ENCODE assay signal across 2 cellular contexts in the genomic region with DNA sequence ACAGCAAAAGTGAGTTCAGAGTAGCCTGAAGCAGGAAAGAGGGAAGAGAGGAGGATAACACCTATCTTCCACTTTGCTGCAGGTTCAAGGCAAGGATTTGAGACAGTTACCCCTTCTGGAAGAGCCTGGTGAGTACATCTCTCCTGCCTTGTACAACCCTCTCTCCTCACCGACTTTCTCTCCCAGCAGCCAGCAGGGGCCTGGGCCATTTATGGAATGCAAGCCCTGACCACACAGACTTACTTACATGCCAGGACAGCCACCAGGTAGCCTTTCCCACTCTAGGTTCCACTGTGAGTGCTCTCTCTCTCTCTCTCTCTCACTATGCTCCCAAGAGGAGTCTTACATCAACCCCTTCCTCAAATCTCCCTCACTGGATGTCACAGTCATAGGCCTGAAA.
TF ChIP-seq lines count a peak whose summit lies in the region.

No MANE protein-coding gene starts in this region.

TF ChIP-seq in WTC11, 78 proteins besides CTCF, POLR2A, EP300 and RAD21:
- no peak for TF ChIP-seq MXD4 (CRISPR knock-in tag; IDR thresholded peaks at IDR 0.05; ENCODE audit: borderline replicate concordance)
- no peak for TF ChIP-seq TP53 (CRISPR knock-in tag; IDR thresholded peaks at IDR 0.05)
- TF ChIP-seq TEAD1 (CRISPR knock-in tag; IDR thresholded peaks at IDR 0.05) = no peak
- no peak for TF ChIP-seq FOXK1 (CRISPR knock-in tag; IDR thresholded peaks at IDR 0.05)
- no peak for TF ChIP-seq JAZF1 (CRISPR knock-in tag; IDR thresholded peaks at IDR 0.05)
- TF ChIP-seq, protein P1, sequence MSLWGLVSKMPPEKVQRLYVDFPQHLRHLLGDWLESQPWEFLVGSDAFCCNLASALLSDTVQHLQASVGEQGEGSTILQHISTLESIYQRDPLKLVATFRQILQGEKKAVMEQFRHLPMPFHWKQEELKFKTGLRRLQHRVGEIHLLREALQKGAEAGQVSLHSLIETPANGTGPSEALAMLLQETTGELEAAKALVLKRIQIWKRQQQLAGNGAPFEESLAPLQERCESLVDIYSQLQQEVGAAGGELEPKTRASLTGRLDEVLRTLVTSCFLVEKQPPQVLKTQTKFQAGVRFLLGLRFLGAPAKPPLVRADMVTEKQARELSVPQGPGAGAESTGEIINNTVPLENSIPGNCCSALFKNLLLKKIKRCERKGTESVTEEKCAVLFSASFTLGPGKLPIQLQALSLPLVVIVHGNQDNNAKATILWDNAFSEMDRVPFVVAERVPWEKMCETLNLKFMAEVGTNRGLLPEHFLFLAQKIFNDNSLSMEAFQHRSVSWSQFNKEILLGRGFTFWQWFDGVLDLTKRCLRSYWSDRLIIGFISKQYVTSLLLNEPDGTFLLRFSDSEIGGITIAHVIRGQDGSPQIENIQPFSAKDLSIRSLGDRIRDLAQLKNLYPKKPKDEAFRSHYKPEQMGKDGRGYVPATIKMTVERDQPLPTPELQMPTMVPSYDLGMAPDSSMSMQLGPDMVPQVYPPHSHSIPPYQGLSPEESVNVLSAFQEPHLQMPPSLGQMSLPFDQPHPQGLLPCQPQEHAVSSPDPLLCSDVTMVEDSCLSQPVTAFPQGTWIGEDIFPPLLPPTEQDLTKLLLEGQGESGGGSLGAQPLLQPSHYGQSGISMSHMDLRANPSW (CRISPR knock-in tag; conservative IDR thresholded peaks at IDR 0.05; ENCODE audit: low read depth) = no peak
- TF ChIP-seq RORB (CRISPR knock-in tag; IDR thresholded peaks at IDR 0.05) = no peak
- TF ChIP-seq NFE2L1 (CRISPR knock-in tag; IDR thresholded peaks at IDR 0.05) = no peak

TF ChIP-seq in H1, 55 proteins besides CTCF, POLR2A, EP300 and RAD21:
- TF ChIP-seq CTBP2 (IDR thresholded peaks at IDR 0.05; ENCODE audit: borderline replicate concordance, insufficient read depth, insufficient read length, low read length) (no peak), PHF8 (conservative IDR thresholded peaks at IDR 0.05; ENCODE audit: low read depth, low read length) (no peak), CREB1 (IDR thresholded peaks at IDR 0.05) (no peak), NRF1 (IDR thresholded peaks at IDR 0.05; ENCODE audit: low read depth, low read length) (no peak), FOSL1 (IDR thresholded peaks at IDR 0.05; ENCODE audit: insufficient read depth, low read depth, low read length) (no peak), TCF12 (IDR thresholded peaks at IDR 0.05; ENCODE audit: low read depth, low read length) (no peak), KDM5A (IDR thresholded peaks at IDR 0.05; ENCODE audit: low read length) (no peak), RNF2 (IDR thresholded peaks at IDR 0.05; ENCODE audit: borderline replicate concordance, low read depth, low read length, missing control alignments, poor library complexity, severe bottlenecking) (no peak), POU5F1 (IDR thresholded peaks at IDR 0.05; ENCODE audit: low read depth, low read length) (no peak), KDM4A (IDR thresholded peaks at IDR 0.05; ENCODE audit: low read depth, low read length, severe bottlenecking) (no peak), CHD2 (IDR thresholded peaks at IDR 0.05; ENCODE audit: low read length) (no peak), KDM1A (IDR thresholded peaks at IDR 0.05; ENCODE audit: borderline replicate concordance, low read length) (no peak), CHD1 (IDR thresholded peaks at IDR 0.05; ENCODE audit: low read depth, low read length) (no peak), ZNF274 (IDR thresholded peaks at IDR 0.05; ENCODE audit: borderline replicate concordance, extremely low read depth, low read length) (no peak), MAFK (IDR thresholded peaks at IDR 0.05; ENCODE audit: low read depth, low read length) (no peak), TEAD4 (IDR thresholded peaks at IDR 0.05; ENCODE audit: low read depth, low read length) (no peak)
- TF ChIP-seq, protein P2, sequence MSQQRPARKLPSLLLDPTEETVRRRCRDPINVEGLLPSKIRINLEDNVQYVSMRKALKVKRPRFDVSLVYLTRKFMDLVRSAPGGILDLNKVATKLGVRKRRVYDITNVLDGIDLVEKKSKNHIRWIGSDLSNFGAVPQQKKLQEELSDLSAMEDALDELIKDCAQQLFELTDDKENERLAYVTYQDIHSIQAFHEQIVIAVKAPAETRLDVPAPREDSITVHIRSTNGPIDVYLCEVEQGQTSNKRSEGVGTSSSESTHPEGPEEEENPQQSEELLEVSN (IDR thresholded peaks at IDR 0.05) = no peak
- TF ChIP-seq, protein P3, sequence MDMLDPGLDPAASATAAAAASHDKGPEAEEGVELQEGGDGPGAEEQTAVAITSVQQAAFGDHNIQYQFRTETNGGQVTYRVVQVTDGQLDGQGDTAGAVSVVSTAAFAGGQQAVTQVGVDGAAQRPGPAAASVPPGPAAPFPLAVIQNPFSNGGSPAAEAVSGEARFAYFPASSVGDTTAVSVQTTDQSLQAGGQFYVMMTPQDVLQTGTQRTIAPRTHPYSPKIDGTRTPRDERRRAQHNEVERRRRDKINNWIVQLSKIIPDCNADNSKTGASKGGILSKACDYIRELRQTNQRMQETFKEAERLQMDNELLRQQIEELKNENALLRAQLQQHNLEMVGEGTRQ (IDR thresholded peaks at IDR 0.05; ENCODE audit: low read length) = no peak
